In the genomic region with DNA sequence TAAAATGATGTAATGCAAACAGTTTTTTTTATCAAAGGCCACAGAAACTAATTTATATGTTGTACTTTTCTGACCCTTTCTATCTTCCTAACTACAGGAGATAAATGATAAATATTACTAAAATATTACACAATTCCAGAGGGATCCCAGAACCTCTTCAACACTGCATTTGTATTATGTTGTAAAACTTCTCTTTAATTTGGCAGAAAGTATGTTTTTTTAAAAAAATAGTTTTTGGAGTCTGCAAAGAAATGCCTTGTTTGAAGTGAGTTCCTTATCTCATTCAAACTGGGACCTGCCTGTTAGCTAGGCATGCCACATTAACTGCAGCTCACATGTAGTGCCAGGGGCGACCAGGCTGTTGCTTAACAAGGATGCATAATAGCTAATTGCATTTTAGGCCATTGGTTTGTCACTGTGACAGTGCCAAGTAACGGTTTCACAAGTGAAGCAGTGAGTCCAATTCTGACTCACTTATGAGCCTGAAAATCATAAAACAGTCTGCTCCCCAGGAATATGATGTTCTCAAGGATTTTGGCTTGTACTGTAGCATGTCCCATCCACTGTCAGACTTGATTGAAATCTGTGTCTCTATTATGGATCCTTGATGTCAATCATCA, we compare ENCODE assay signal across 11 cellular contexts.
A peak's percentile ranks its signal among the peaks of the same experiment; 100 is the strongest.
DNase-seq lines count a peak whose midpoint lies in the region; ATAC-seq and TF ChIP-seq lines count a peak whose summit lies in the region.
"Had no signal": no experiment of that assay in that cellular context is flagged by ENCODE, and none has a peak within 500 bp of the region (broad histone marks: within the 10 kb centered on the region; RNA-seq: fewer than 3 reads in every experiment).

No MANE protein-coding gene starts in this region.

- no peak for TF ChIP-seq CTCF in brain microvascular endothelial cell (IDR thresholded peaks at IDR 0.05; ENCODE audit: low read depth, low read length, missing control alignments)

- in situ Hi-C loops in brain microvascular endothelial cell (cut with HindIII; ENCODE audit: low pct_ligation_motif_present, low sequenced_read_pairs) = no loop called here

- H3K4me3 ChIP-seq in adipocyte (ENCODE audit: low read length) (no peak overlapping the region), skeletal muscle cell (ENCODE audit: low read depth, low read length) (no peak overlapping the region), brain microvascular endothelial cell (ENCODE audit: low read depth, low read length) (no peak overlapping the region)

- H3K27me3 ChIP-seq in adipocyte (replicated peaks; ENCODE audit: control insufficient read depth, insufficient read depth, low read length) (no peaks in the 10 kb centered on the region), brain microvascular endothelial cell (replicated peaks) (no peaks in the 10 kb centered on the region)

- H3K9ac ChIP-seq in adipocyte (ENCODE audit: low read length) = no peak overlapping the region

- no peaks in the 10 kb centered on the region for H3K9me3 ChIP-seq in adipocyte (ENCODE audit: control insufficient read depth, low read length)

- peaks cover 44% of the 10 kb centered on the region for H3K4me1 ChIP-seq in adipocyte (ENCODE audit: control insufficient read depth, insufficient read depth, low read length)

- DNase-seq in GM04503 (ENCODE audit: low read depth) = peak; percentile 56
- DNase-seq in adipocyte (ENCODE audit: low read depth) = peak; percentile 70
- DNase-seq in left ventricle myocardium superior = peak; percentile 43
- peak; percentile 30 for DNase-seq in skeletal muscle cell (ENCODE audit: low read depth)
- DNase-seq in activated CD4-positive, alpha-beta T cell treated with anti-CD3 and anti-CD28 coated beads, Interleukin-2, amount 50 U/mL, for 4 hours = no peak
- no peak for DNase-seq in NCI-H526 treated with DMSO at 0.1 percent for 48 hours (lab: John Stamatoyannopoulos, UW)
- DNase-seq in brain microvascular endothelial cell = no peak
- DNase-seq: activated T-cell treated with anti-CD3 and anti-CD28 coated beads, Interleukin-2, amount 50 U/mL, for 1 hour; Calu3; NCI-H2171 had no signal

- no peaks in the 10 kb centered on the region for H3K36me3 ChIP-seq in adipocyte (ENCODE audit: control insufficient read depth, insufficient read depth, low read length, severe bottlenecking)
- no peaks in the 10 kb centered on the region for H3K36me3 ChIP-seq in brain microvascular endothelial cell (replicated peaks)

- intact Hi-C loops in left ventricle myocardium superior (cut with micrococcal nuclease) = no loop called here

- ATAC-seq in left ventricle myocardium superior (peak; percentile 55), HG03565 (IDR thresholded peaks at IDR 0.05; ENCODE audit: unreplicated experiment) (no peak)

- H3K27ac ChIP-seq in brain microvascular endothelial cell = no peak overlapping the region

Comparison
In these comparisons a context has a peak if more than half of its experiments do, and no peak if none do; other contexts are left out.
1. DNase-seq: peak in GM04503 (single experiment), adipocyte (single experiment), left ventricle myocardium superior (single experiment) and skeletal muscle cell (single experiment); none in activated CD4-positive, alpha-beta T cell treated with anti-CD3 and anti-CD28 coated beads, Interleukin-2, amount 50 U/mL, for 4 hours (0 of 2), NCI-H526 treated with DMSO at 0.1 percent for 48 hours (single experiment) and brain microvascular endothelial cell (single experiment).